13 cellular contexts compared by ENCODE assay signal in the genomic region with DNA sequence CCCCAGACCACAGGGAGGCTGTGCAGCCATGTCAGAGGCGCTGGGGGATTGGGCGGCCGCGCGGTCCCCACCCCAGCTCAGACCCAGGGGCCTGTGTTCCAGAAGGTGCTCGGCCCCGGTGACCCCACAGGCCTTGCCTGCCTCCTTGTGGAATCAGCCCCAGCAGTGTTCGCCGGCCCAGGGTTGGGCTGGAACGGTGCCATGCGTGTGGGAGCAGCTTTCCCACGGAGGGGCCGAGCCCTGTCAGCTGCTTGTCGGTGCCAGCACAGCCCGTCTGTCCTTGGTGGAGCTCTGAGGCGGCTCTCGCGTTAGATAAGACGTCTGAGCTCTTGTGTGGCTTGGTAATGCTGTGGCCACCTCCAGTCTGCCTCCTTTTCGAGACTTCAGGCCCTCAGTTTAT. TPM values are rescaled to one million over a fixed set of nuclear protein-coding genes. Genes with fewer than 3 reads are reported as not detected.
DNase-seq lines count a peak whose midpoint lies in the region; ATAC-seq and TF ChIP-seq lines count a peak whose summit lies in the region.
"Had no signal": no experiment of that assay in that cellular context is flagged by ENCODE, and none has a peak within 500 bp of the region (broad histone marks: within the 10 kb centered on the region; RNA-seq: fewer than 3 reads in every experiment).

No MANE protein-coding gene starts in this region.

- no peak overlapping the region for H2BK5ac ChIP-seq in IMR-90 (ENCODE audit: low read depth, low read length, poor library complexity, severe bottlenecking)

- H3K9me3 Mint-ChIP-seq in activated naive CD4-positive, alpha-beta T cell treated with anti-CD3 and anti-CD28 coated beads, Interleukin-2, amount 10 ng/mL, durations not matched to agents 7 days and 5 days = no peaks in the 10 kb centered on the region
- H3K9me3 Mint-ChIP-seq: CD8-positive, alpha-beta memory T cell; mesothelial cell of epicardium had no signal

- POLR2A ChIA-PET in IMR-90 (lab: Charles Lee; ENCODE audit: unreplicated experiment) = no interaction called here

- H3K23ac ChIP-seq in IMR-90 (ENCODE audit: low read depth, low read length) = no peak overlapping the region

- H3K27ac ChIP-seq in IMR-90 (ENCODE audit: insufficient read depth, low read length) = no peak overlapping the region
- H3K27ac ChIP-seq in coronary artery = peak overlapping the region; percentile 86 to 95
- peak overlapping the region; percentile 6 to 70 (median 62) for H3K27ac ChIP-seq in spleen
- H3K27ac ChIP-seq: VCaP had no signal

- no peaks in the 10 kb centered on the region for H3K36me3 Mint-ChIP-seq in activated naive CD4-positive, alpha-beta T cell treated with anti-CD3 and anti-CD28 coated beads, Interleukin-2, amount 10 ng/mL, durations not matched to agents 7 days and 5 days

- H3K4ac ChIP-seq in IMR-90 (ENCODE audit: low read depth, low read length) = no peak overlapping the region

- TF ChIP-seq POLR2A in IMR-90 (IDR thresholded peaks at IDR 0.05; ENCODE audit: low read depth, low read length) = no peak
- TF ChIP-seq POLR2A in spleen (IDR thresholded peaks at IDR 0.05) = no peak

- H3K4me3 ChIP-seq in IMR-90 (ENCODE audit: insufficient read depth, low read depth, low read length) = no peak overlapping the region
- peak overlapping the region; percentile 45 for H3K4me3 ChIP-seq in coronary artery
- H3K4me3 ChIP-seq in spleen = no peak overlapping the region

- no peak overlapping the region for H3K14ac ChIP-seq in IMR-90 (replicated peaks; ENCODE audit: low read depth, low read length)

- H3K27me3 ChIP-seq in IMR-90 (ENCODE audit: control insufficient read depth, insufficient read depth, low read length) (no peaks in the 10 kb centered on the region), spleen (replicated peaks in 1 of 7) (no peaks in the 10 kb centered on the region)

- H2BK15ac ChIP-seq in IMR-90 (ENCODE audit: low read depth, low read length) = no peak overlapping the region

- H2BK120ac ChIP-seq in IMR-90 (ENCODE audit: low read depth, low read length) = no peak overlapping the region

- 66% methylated on average over 14 of the region's 20 CpGs; no CpG with 5 or more reads in 1 of the 2 experiments for WGBS in IMR-90 (ENCODE audit: extremely low coverage in 2 of 2, insufficient read length in 1 of 2), 2 experiments
- 37 to 69% (median 64%) methylated on average over 15 to 20 of the region's 20 CpGs for WGBS in spleen, 5 donors

- H3K9me1 ChIP-seq in IMR-90 (ENCODE audit: insufficient read depth, low read length) = peaks cover 10% of the 10 kb centered on the region

- no peak overlapping the region for H2AK9ac ChIP-seq in IMR-90 (replicated peaks; ENCODE audit: low read depth, low read length, poor library complexity)

- no TSS peak for BruUV-seq in IMR-90 (replicated peaks; lab: Mats Ljungman, UMichigan)

- H2BK20ac ChIP-seq in IMR-90 (ENCODE audit: low read depth, low read length) = no peak overlapping the region

- H4K8ac ChIP-seq in IMR-90 (ENCODE audit: low read depth in 2 of 2, low read length in 2 of 2) = no peak overlapping the region

- intact Hi-C loops in IMR-90 (cut with micrococcal nuclease) = no loop called here
- intact Hi-C loops in left colon (cut with DNase I, micrococcal nuclease) = no loop called here
- intact Hi-C loops in spleen (cut with DNase I; ENCODE audit: low total_unique reads) = no loop called here

- TF ChIP-seq CTCF in IMR-90 (conservative IDR thresholded peaks at IDR 0.05; ENCODE audit: low read depth, low read length) (no peak), coronary artery (IDR thresholded peaks at IDR 0.05) (no peak), spleen (IDR thresholded peaks at IDR 0.05 in 8 of 11, conservative IDR thresholded peaks at IDR 0.05 in 3 of 11) (peak in 1 of 11 experiments; percentile 8)

- H3K9me3 ChIP-seq in IMR-90 (ENCODE audit: control insufficient read depth, insufficient read depth, low read length) (no peaks in the 10 kb centered on the region), spleen (no peaks in the 10 kb centered on the region)

- H3K36me3 ChIP-seq in IMR-90 (ENCODE audit: control insufficient read depth, insufficient read depth, low read length) = peaks cover 16% of the 10 kb centered on the region
- H3K36me3 ChIP-seq in spleen = peaks cover 0 to 55% (median 11%) of the 10 kb centered on the region in 6 donors

- H3K56ac ChIP-seq in IMR-90 (ENCODE audit: extremely low read depth, insufficient read depth, low read length) = no peak overlapping the region

- no peak overlapping the region for H4K5ac ChIP-seq in IMR-90 (ENCODE audit: low read depth, low read length)

- H3K4me2 ChIP-seq in IMR-90 (ENCODE audit: low read depth, low read length) = no peak overlapping the region

- ATAC-seq in IMR-90 (ENCODE audit: low read depth) (0 out of 2 replicates have a peak, but pooled peaks have one; percentile 21), left colon (peak; percentile 40), GM21423 (IDR thresholded peaks at IDR 0.05; ENCODE audit: unreplicated experiment) (no peak), GM21367 (IDR thresholded peaks at IDR 0.05; ENCODE audit: unreplicated experiment) (no peak)

- in situ Hi-C loops in IMR-90 (cut with MboI; ENCODE audit: low sequenced_read_pairs) = no loop called here

- H3K27me3 Mint-ChIP-seq in activated naive CD4-positive, alpha-beta T cell treated with anti-CD3 and anti-CD28 coated beads, Interleukin-2, amount 10 ng/mL, durations not matched to agents 7 days and 5 days = no peaks in the 10 kb centered on the region
- H3K27me3 Mint-ChIP-seq: CD8-positive, alpha-beta memory T cell had no signal

- H3K79me1 ChIP-seq in IMR-90 (ENCODE audit: low read depth in 1 of 2, low read length in 2 of 2) = peaks cover 18 to 57% of the 10 kb centered on the region in 2 experiments

- CTCF ChIA-PET in IMR-90 (lab: Yijun Ruan, JAX) = no interaction called here
- CTCF ChIA-PET in activated naive CD4-positive, alpha-beta T cell treated with anti-CD3 and anti-CD28 coated beads, Interleukin-2, amount 10 ng/mL, durations not matched to agents 7 days and 5 days (lab: Charles Lee) = no interaction called here

- DNase-seq in IMR-90 (peak; percentile 36), coronary artery (ENCODE audit: low spot score) (peak; percentile 90), left colon (peak in 1 of 2 donors; percentile 58), spleen (no peak)
- no peak for DNase-seq in activated CD4-positive, CD25-positive, alpha-beta regulatory T cell (lab: John Stamatoyannopoulos, UW)
- DNase-seq in activated naive CD4-positive, alpha-beta T cell treated with anti-CD3 and anti-CD28 coated beads, Interleukin-2, amount 10 ng/mL, durations not matched to agents 7 days and 5 days = no peak
- DNase-seq: activated gamma-delta T cell; CD8-positive, alpha-beta memory T cell; stimulated activated CD4-positive, alpha-beta T cell treated with anti-CD3 and anti-CD28 coated beads, Interleukin-1b, Interleukin-23, amount 100 ng/mL, for 48 hours had no signal

- no peak overlapping the region for H3K4me3 Mint-ChIP-seq in activated naive CD4-positive, alpha-beta T cell treated with anti-CD3 and anti-CD28 coated beads, Interleukin-2, amount 10 ng/mL, durations not matched to agents 7 days and 5 days
- H3K4me3 Mint-ChIP-seq: CD8-positive, alpha-beta memory T cell; mesothelial cell of epicardium had no signal

- TF ChIP-seq RAD21 in IMR-90 (IDR thresholded peaks at IDR 0.05; ENCODE audit: low read length) = no peak

- dilution Hi-C loops in IMR-90 (cut with HindIII; ENCODE audit: low sequenced_read_pairs, unreplicated experiment) = no loop called here

- H2AFZ ChIP-seq in IMR-90 (replicated peaks; ENCODE audit: low read length, poor library complexity) = no peak overlapping the region

- H2AK5ac ChIP-seq in IMR-90 (ENCODE audit: low read depth, low read length) = no peak overlapping the region

- H3K4me1 ChIP-seq in IMR-90 (ENCODE audit: control insufficient read depth, insufficient read depth, low read length) (no peaks in the 10 kb centered on the region), spleen (peaks cover 0 to 48% (median 30%) of the 10 kb centered on the region in 6 donors)

- H4K20me1 ChIP-seq in IMR-90 (ENCODE audit: insufficient read depth, low read length) = peaks cover 68% of the 10 kb centered on the region

- H3K9ac ChIP-seq in IMR-90 (ENCODE audit: low read depth, low read length) = no peak overlapping the region

- H3K27ac Mint-ChIP-seq in activated naive CD4-positive, alpha-beta T cell treated with anti-CD3 and anti-CD28 coated beads, Interleukin-2, amount 10 ng/mL, durations not matched to agents 7 days and 5 days = no peak overlapping the region

- H3K4me1 Mint-ChIP-seq in activated naive CD4-positive, alpha-beta T cell treated with anti-CD3 and anti-CD28 coated beads, Interleukin-2, amount 10 ng/mL, durations not matched to agents 7 days and 5 days = peaks cover 12% of the 10 kb centered on the region

- no peak overlapping the region for H3K18ac ChIP-seq in IMR-90 (ENCODE audit: low read depth, low read length)

- H4K91ac ChIP-seq in IMR-90 (ENCODE audit: insufficient read depth, low read depth, low read length) = no peak overlapping the region

TF ChIP-seq in IMR-90, 13 proteins besides CTCF, POLR2A, EP300 and RAD21 (continues in another document):
- TF ChIP-seq MAZ (IDR thresholded peaks at IDR 0.05; ENCODE audit: borderline replicate concordance, low read depth, low read length) (no peak), NFE2L2 (IDR thresholded peaks at IDR 0.05; ENCODE audit: low read depth, low read length) (no peak), SMC3 (IDR thresholded peaks at IDR 0.05; ENCODE audit: low read depth, low read length) (no peak), MAFK (IDR thresholded peaks at IDR 0.05; ENCODE audit: low read depth, low read length) (no peak), FOS (IDR thresholded peaks at IDR 0.05; ENCODE audit: low read depth, low read length) (no peak)

RNA-seq across cellular contexts. Expression of a gene that starts 8.5 kb away (rescaled TPM):
- total RNA-seq in IMR-90 (2012; rRNA removed) = 41.2 and 41.4 TPM in 2 replicates
- 89.2 and 93.4 TPM in 2 replicates for polyA plus RNA-seq in IMR-90 (2012; rRNA removed)
- 107 and 145 TPM in 2 replicates for polyA plus RNA-seq in IMR-90 (2012; cell fraction: cytosol; rRNA removed)
- polyA plus RNA-seq in IMR-90 (2012; cell fraction: nucleus; rRNA removed; ENCODE audit: low replicate concordance) = 83.4 and 98.8 TPM in 2 replicates
- 10 to 100 TPM; 51.2 to 54.9 TPM for total RNA-seq in left colon
- 10 to 100 TPM; 31.8 to 71.1 (median 47.8) TPM for total RNA-seq in spleen
- polyA plus RNA-seq in spleen = 10 to 100 TPM; 21.8 to 51.8 (median 24.2) TPM

RNA-seq across cellular contexts. Expression of a gene that starts 8.9 kb away (rescaled TPM):
- total RNA-seq in IMR-90 (2012; rRNA removed) = 7.5 and 8.1 TPM in 2 replicates
- 9.0 and 9.5 TPM in 2 replicates for polyA plus RNA-seq in IMR-90 (2012; rRNA removed)
- 5.3 and 5.5 TPM in 2 replicates for polyA plus RNA-seq in IMR-90 (2012; cell fraction: cytosol; rRNA removed)
- 29.9 and 33.1 TPM in 2 replicates for polyA plus RNA-seq in IMR-90 (2012; cell fraction: nucleus; rRNA removed; ENCODE audit: low replicate concordance)
- total RNA-seq in left colon = 10 to 100 TPM in 1 of 2 donors, 1 to 10 TPM in 1; 7.9 to 16.2 TPM
- total RNA-seq in spleen = 10 to 100 TPM in 6 of 7 donors, 1 to 10 TPM in 1; 9.5 to 20.4 (median 16.7) TPM
- polyA plus RNA-seq in spleen = 10 to 100 TPM in 2 of 3 donors, 1 to 10 TPM in 1; 5.9 to 17.6 (median 11.8) TPM

Comparison
In these comparisons a context has a peak if more than half of its experiments do, and no peak if none do; other contexts are left out.
1. ATAC-seq: peak in IMR-90 (single experiment) and left colon (single experiment); none in GM21423 (single experiment) and GM21367 (single experiment).
2. DNase-seq: peak in IMR-90 (single experiment) and coronary artery (single experiment); none in spleen (single experiment), activated CD4-positive, CD25-positive, alpha-beta regulatory T cell (0 of 4) and activated naive CD4-positive, alpha-beta T cell treated with anti-CD3 and anti-CD28 coated beads, Interleukin-2, amount 10 ng/mL, durations not matched to agents 7 days and 5 days (single experiment).